Comparison of ENCODE assay signal across 12 cellular contexts in genomic region chr14:105931808-105932483, GRCh38.
A peak's percentile ranks its signal among the peaks of the same experiment; 100 is the strongest.
DNase-seq lines count a peak whose midpoint lies in the region; ATAC-seq, FAIRE-seq and TF ChIP-seq lines count a peak whose summit lies in the region.
"Had no signal": no experiment of that assay in that cellular context is flagged by ENCODE, and none has a peak within 500 bp of the region (broad histone marks: within the 10 kb centered on the region; RNA-seq: fewer than 3 reads in every experiment).

No MANE protein-coding gene starts in this region.

- H2AFZ ChIP-seq in H9 (ENCODE audit: low read length) (no peak overlapping the region), HepG2 (ENCODE audit: low read length) (no peak overlapping the region)

- no peak overlapping the region for H3K4me3 Mint-ChIP-seq in activated CD4-positive, alpha-beta T cell treated with anti-CD3 and anti-CD28 coated beads, Interleukin-2, amount 10 ng/mL, durations not matched to agents 7 days and 5 days
- no peak overlapping the region for H3K4me3 Mint-ChIP-seq in H9
- H3K4me3 Mint-ChIP-seq: natural killer cell had no signal

- H3K4me3 ChIP-seq in Panc1 (ENCODE audit: low read depth in 2 of 2, low read length in 2 of 2) (no peak overlapping the region), HepG2 (replicated peaks in 1 of 3; ENCODE audit: insufficient read depth in 1 of 3, low read depth in 2 of 3, low read length in 3 of 3) (no peak overlapping the region)
- H3K4me3 ChIP-seq: SJSA1, tibial artery had no signal

- no peak overlapping the region for H2BK5ac ChIP-seq in H9 (ENCODE audit: insufficient read length, low read length)

- H3K4me1 Mint-ChIP-seq in activated CD4-positive, alpha-beta T cell treated with anti-CD3 and anti-CD28 coated beads, Interleukin-2, amount 10 ng/mL, durations not matched to agents 7 days and 5 days, result no peaks in the 10 kb centered on the region
- H3K4me1 Mint-ChIP-seq in H9, result no peaks in the 10 kb centered on the region
- H3K4me1 Mint-ChIP-seq: natural killer cell had no signal

- no peak overlapping the region for H3K18ac ChIP-seq in H9 (ENCODE audit: insufficient read length, low read depth, low read length)

- POLR2A ChIA-PET in activated CD4-positive, alpha-beta T cell treated with anti-CD3 and anti-CD28 coated beads, Interleukin-2, amount 10 ng/mL, durations not matched to agents 7 days and 5 days (lab: Charles Lee), result no interaction called here
- POLR2A ChIA-PET in Panc1 (lab: Charles Lee) (no interaction called here), HepG2 (lab: Yijun Ruan, JAX) (no interaction called here)

- DNase-seq in activated CD4-positive, alpha-beta T cell treated with anti-CD3 and anti-CD28 coated beads, Interleukin-2, amount 10 ng/mL, durations not matched to agents 7 days and 5 days, result peak; percentile 25
- no peak for DNase-seq in activated CD4-positive, alpha-beta T cell treated with anti-CD3 and anti-CD28 coated beads, Interleukin-2, amount 50 U/mL, for 1 hour
- peak; percentile 5 for DNase-seq in H9
- DNase-seq in Panc1 (ENCODE audit: low read depth, low spot score), result no peak
- DNase-seq in HepG2 (ENCODE audit: low spot score), result no peak
- DNase-seq in DMS153 (lab: John Stamatoyannopoulos, UW), result no peak
- no peak for DNase-seq in RPMI8226
- DNase-seq: effector CD8-positive, alpha-beta T cell; natural killer cell had no signal

- H2BK15ac ChIP-seq in H9 (ENCODE audit: low read depth, low read length), result no peak overlapping the region

- no peak for TF ChIP-seq POLR2A in HepG2 (IDR thresholded peaks at IDR 0.05; ENCODE audit: insufficient read depth in 1 of 2, low read depth in 2 of 2, low read length in 2 of 2)

- H3K23ac ChIP-seq in H9 (ENCODE audit: insufficient read length, low read depth, low read length), result no peak overlapping the region

- no peaks in the 10 kb centered on the region for H3K36me3 ChIP-seq in Panc1 (ENCODE audit: control insufficient read depth, insufficient read depth, low read length)
- no peaks in the 10 kb centered on the region for H3K36me3 ChIP-seq in HepG2 (replicated peaks in 1 of 2; ENCODE audit: control insufficient read depth in 1 of 2, insufficient read depth in 2 of 2, low read length in 2 of 2)
- H3K36me3 ChIP-seq: SJSA1, tibial artery had no signal

- no peak overlapping the region for H2BK20ac ChIP-seq in H9 (ENCODE audit: low read depth, low read length, poor library complexity, severe bottlenecking)

- H3T11ph ChIP-seq in H9 (ENCODE audit: low read length), result no peak overlapping the region

- H3K4ac ChIP-seq in H9 (ENCODE audit: low read depth, low read length), result no peak overlapping the region

- no peak overlapping the region for H4K8ac ChIP-seq in H9 (replicated peaks; ENCODE audit: insufficient read length, low read depth, low read length)

- no peak overlapping the region for H2AK5ac ChIP-seq in H9 (ENCODE audit: insufficient read length, low read length)

- ATAC-seq in Panc1, result peak; percentile 66; the same call in 1 of the 2 replicates
- no peak; the same call in 2 of the 3 replicates for ATAC-seq in HepG2
- ATAC-seq in HG03432 (IDR thresholded peaks at IDR 0.05; ENCODE audit: unreplicated experiment), result no peak
- ATAC-seq: natural killer cell had no signal

- H3K27ac Mint-ChIP-seq in activated CD4-positive, alpha-beta T cell treated with anti-CD3 and anti-CD28 coated beads, Interleukin-2, amount 10 ng/mL, durations not matched to agents 7 days and 5 days, result no peak overlapping the region
- H3K27ac Mint-ChIP-seq in H9, result no peak overlapping the region
- H3K27ac Mint-ChIP-seq: natural killer cell had no signal

- no peak overlapping the region for H3K56ac ChIP-seq in H9 (ENCODE audit: insufficient read length, low read depth, low read length)

- H4K5ac ChIP-seq in H9 (ENCODE audit: insufficient read length, low read depth, low read length), result no peak overlapping the region

- H3K9me3 Mint-ChIP-seq in activated CD4-positive, alpha-beta T cell treated with anti-CD3 and anti-CD28 coated beads, Interleukin-2, amount 10 ng/mL, durations not matched to agents 7 days and 5 days, result peaks cover 5% of the 10 kb centered on the region
- peaks cover 92 to 96% of the 10 kb centered on the region in 2 experiments for H3K9me3 Mint-ChIP-seq in H9
- H3K9me3 Mint-ChIP-seq: natural killer cell had no signal

- no peaks in the 10 kb centered on the region for H4K20me1 ChIP-seq in H9 (ENCODE audit: control insufficient read depth, insufficient read depth, insufficient read length)
- H4K20me1 ChIP-seq in HepG2 (ENCODE audit: insufficient read depth, low read length), result no peaks in the 10 kb centered on the region

- H3K27ac ChIP-seq in H9 (ENCODE audit: insufficient read length, low read depth, low read length), result no peak overlapping the region
- H3K27ac ChIP-seq in Panc1 (ENCODE audit: low read length), result no peak overlapping the region
- H3K27ac ChIP-seq in HepG2 (ENCODE audit: extremely low read length, insufficient read depth, low read length), result no peak overlapping the region
- H3K27ac ChIP-seq: SJSA1, tibial artery had no signal

- H3K27me3 Mint-ChIP-seq in activated CD4-positive, alpha-beta T cell treated with anti-CD3 and anti-CD28 coated beads, Interleukin-2, amount 10 ng/mL, durations not matched to agents 7 days and 5 days, result peaks cover 49% of the 10 kb centered on the region
- H3K27me3 Mint-ChIP-seq in H9 (ENCODE audit: low read depth), result peaks cover 1% of the 10 kb centered on the region

- H3K36me3 Mint-ChIP-seq in activated CD4-positive, alpha-beta T cell treated with anti-CD3 and anti-CD28 coated beads, Interleukin-2, amount 10 ng/mL, durations not matched to agents 7 days and 5 days (ENCODE audit: low read depth), result no peaks in the 10 kb centered on the region
- H3K36me3 Mint-ChIP-seq in H9 (ENCODE audit: insufficient read depth in 1 of 3, low read depth in 3 of 3), result peaks cover 0 to 22% (median 4%) of the 10 kb centered on the region in 3 experiments; a peak in 6 of 7 replicates
- H3K36me3 Mint-ChIP-seq: natural killer cell had no signal

- no peaks in the 10 kb centered on the region for H3K79me2 ChIP-seq in H9 (ENCODE audit: insufficient read depth, low read length)
- no peaks in the 10 kb centered on the region for H3K79me2 ChIP-seq in HepG2 (ENCODE audit: insufficient read depth, low read length)

- no peak overlapping the region for H2BK120ac ChIP-seq in H9 (ENCODE audit: low read depth, low read length, poor library complexity, severe bottlenecking)

- H4K91ac ChIP-seq in H9 (ENCODE audit: insufficient read length, low read depth, low read length), result no peak overlapping the region

- H3K27me3 ChIP-seq in H9 (ENCODE audit: insufficient read depth, low read length), result no peaks in the 10 kb centered on the region
- H3K27me3 ChIP-seq in Panc1 (ENCODE audit: control insufficient read depth, insufficient read depth, low read length), result peaks cover 3% of the 10 kb centered on the region
- peaks cover 0 to 18% of the 10 kb centered on the region in 2 experiments; a peak in 1 of 5 replicates for H3K27me3 ChIP-seq in HepG2 (ENCODE audit: control insufficient read depth in 1 of 2, insufficient read depth in 2 of 2, low read length in 2 of 2)
- H3K27me3 ChIP-seq: SJSA1, tibial artery had no signal

- intact Hi-C loops in Panc1 (cut with micrococcal nuclease; ENCODE audit: unreplicated experiment) (loop anchor here (10.0 kb wide), 1 partner anchor 257 kb away; no protein-coding TSS in a partner anchor), HepG2 (cut with micrococcal nuclease; ENCODE audit: unreplicated experiment) (no loop called here)

- H3K4me1 ChIP-seq in H9 (ENCODE audit: insufficient read depth, low read length) (no peaks in the 10 kb centered on the region), Panc1 (ENCODE audit: control insufficient read depth, insufficient read depth, low read length) (no peaks in the 10 kb centered on the region), HepG2 (ENCODE audit: insufficient read depth, low read length) (no peaks in the 10 kb centered on the region)
- H3K4me1 ChIP-seq: SJSA1, tibial artery had no signal

- no peak for TF ChIP-seq EP300 in HepG2 (IDR thresholded peaks at IDR 0.05; ENCODE audit: low read depth in 2 of 2, low read length in 2 of 2)
- no peak for TF ChIP-seq EP300 in HepG2 (CRISPR knock-in tag; IDR thresholded peaks at IDR 0.05; ENCODE audit: borderline replicate concordance)

- H2BK12ac ChIP-seq in H9 (ENCODE audit: insufficient read length, low read depth, low read length), result no peak overlapping the region

- H3K14ac ChIP-seq in H9 (ENCODE audit: insufficient read depth, low read length), result no peak overlapping the region

- H3K9ac ChIP-seq in H9 (ENCODE audit: extremely low read depth, insufficient read length, low read length) (no peak overlapping the region), HepG2 (ENCODE audit: insufficient read depth, low read depth, low read length) (no peak overlapping the region)

- no peaks in the 10 kb centered on the region for H3K23me2 ChIP-seq in H9 (ENCODE audit: insufficient read length, low read depth, low read length, poor library complexity, severe bottlenecking)

- BruUV-seq in Panc1 (replicated peaks; lab: Mats Ljungman, UMichigan) (no TSS peak), HepG2 (replicated peaks; lab: Mats Ljungman, UMichigan) (no TSS peak)

- TF ChIP-seq CTCF in H9 (conservative IDR thresholded peaks at IDR 0.05) (no peak), Panc1 (IDR thresholded peaks at IDR 0.05) (peak; percentile 48), HepG2 (CRISPR knock-in tag; IDR thresholded peaks at IDR 0.05) (0 out of 2 replicates have a peak, but pooled peaks have one; percentile 26)

- no peak overlapping the region for H3K4me2 ChIP-seq in H9 (ENCODE audit: insufficient read depth, insufficient read length, low read length)
- no peak overlapping the region for H3K4me2 ChIP-seq in HepG2 (ENCODE audit: low read depth, low read length)

- H3K9me3 ChIP-seq in H9 (ENCODE audit: control insufficient read depth, low read depth, low read length) (peaks cover 99% of the 10 kb centered on the region), Panc1 (ENCODE audit: control insufficient read depth, insufficient read depth, low read depth, low read length) (no peaks in the 10 kb centered on the region), HepG2 (ENCODE audit: low read length) (peaks cover 9% of the 10 kb centered on the region; the same call in 1 of the 2 replicates)
- H3K9me3 ChIP-seq: SJSA1 had no signal

- FAIRE-seq in HepG2 (lab: Jason Lieb, UNC), result no peak

- H3K79me1 ChIP-seq in H9 (ENCODE audit: insufficient read depth, low read depth, low read length, poor library complexity, severe bottlenecking), result no peaks in the 10 kb centered on the region

- TF ChIP-seq RAD21 in HepG2 (CRISPR knock-in tag; IDR thresholded peaks at IDR 0.05), result no peak

- WGBS in H9 (ENCODE audit: extremely low coverage, insufficient read length, low lambda C conversion rate), result no CpG with 5 or more reads among the region's 13 CpGs
- 25% methylated on average over 13 of the region's 13 CpGs for WGBS in HepG2 (ENCODE audit: low lambda C conversion rate)

- in situ Hi-C loops in Panc1 (cut with HindIII; ENCODE audit: low pct_unique_long_range_greater_than_20kb, low sequenced_read_pairs), result no loop called here
- in situ Hi-C loops in HepG2 (cut with HindIII; ENCODE audit: extremely low pct_ligation_motif_present, low pct_unique_long_range_greater_than_20kb), result no loop called here

- CTCF ChIA-PET in activated CD4-positive, alpha-beta T cell treated with anti-CD3 and anti-CD28 coated beads, Interleukin-2, amount 10 ng/mL, durations not matched to agents 7 days and 5 days (lab: Charles Lee), result interaction anchor here (0.8 kb wide), 1 partner anchor 67 kb away, joined by 3 read pairs; no protein-coding TSS in a partner anchor
- CTCF ChIA-PET in Panc1 (lab: Charles Lee) (no interaction called here), HepG2 (lab: Yijun Ruan, JAX; ENCODE audit: low intra/inter-chr PET ratio, low total read pairs) (no interaction called here)

Comparison
In these comparisons a context has a peak if more than half of its experiments do, and no peak if none do; other contexts are left out.
1. DNase-seq: peak in activated CD4-positive, alpha-beta T cell treated with anti-CD3 and anti-CD28 coated beads, Interleukin-2, amount 10 ng/mL, durations not matched to agents 7 days and 5 days (single experiment) and H9 (single experiment); none in activated CD4-positive, alpha-beta T cell treated with anti-CD3 and anti-CD28 coated beads, Interleukin-2, amount 50 U/mL, for 1 hour (single experiment), Panc1 (single experiment), HepG2 (single experiment), DMS153 (single experiment) and RPMI8226 (single experiment).